In the genomic region with DNA sequence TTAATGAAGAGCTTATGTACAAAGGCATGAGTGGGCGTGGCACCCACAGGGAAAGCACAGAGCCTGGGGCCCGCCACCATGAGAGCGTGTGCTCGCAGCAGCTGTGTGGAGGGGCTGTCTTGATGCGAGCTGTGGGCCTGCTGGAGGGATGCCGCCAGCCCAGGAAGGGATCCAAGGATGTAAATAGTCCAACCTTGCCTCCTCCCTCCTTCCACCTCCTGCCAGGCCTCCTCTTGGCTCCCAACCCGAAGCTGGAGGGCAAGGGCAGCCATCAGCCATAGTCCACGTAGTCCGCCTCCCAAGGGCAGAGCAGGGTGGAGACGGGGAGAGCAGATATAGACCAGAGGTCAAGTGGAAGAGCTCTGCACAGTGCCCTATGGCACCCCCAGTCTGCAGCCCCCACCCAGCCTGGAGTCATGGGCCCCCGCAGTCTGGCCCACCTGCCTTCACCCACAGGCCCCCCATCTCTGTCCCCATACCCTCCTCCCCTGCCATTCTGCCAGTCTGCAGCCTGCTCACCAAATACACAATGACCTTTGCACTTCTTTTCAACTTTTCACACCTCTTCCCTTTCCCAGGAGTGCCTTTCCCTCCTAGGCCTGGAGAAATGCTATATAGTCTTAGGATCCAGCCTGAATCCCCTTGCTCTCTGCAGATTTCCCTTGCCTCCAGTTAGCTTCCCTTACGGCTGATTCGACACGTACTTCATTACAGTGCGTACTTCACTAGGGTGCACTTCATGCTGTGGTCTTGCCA, we compare ENCODE assay signal across 16 cellular contexts.
DNase-seq lines count a peak whose midpoint lies in the region; ATAC-seq, FAIRE-seq and TF ChIP-seq lines count a peak whose summit lies in the region.
"Had no signal": no experiment of that assay in that cellular context is flagged by ENCODE, and none has a peak within 500 bp of the region (broad histone marks: within the 10 kb centered on the region; RNA-seq: fewer than 3 reads in every experiment).

No MANE protein-coding gene starts in this region.

- H3K4ac ChIP-seq in IMR-90 (ENCODE audit: low read depth, low read length) = no peak overlapping the region

- H3K56ac ChIP-seq in IMR-90 (ENCODE audit: extremely low read depth, insufficient read depth, low read length) = no peak overlapping the region

- H3K36me3 ChIP-seq in IMR-90 (ENCODE audit: control insufficient read depth, insufficient read depth, low read length) = no peaks in the 10 kb centered on the region
- H3K36me3 ChIP-seq in adrenal gland (replicated peaks in 1 of 2) = no peaks in the 10 kb centered on the region
- H3K36me3 ChIP-seq in small intestine (ENCODE audit: control insufficient read depth in 2 of 2, insufficient read depth in 2 of 2, low read length in 2 of 2) = no peaks in the 10 kb centered on the region
- H3K36me3 ChIP-seq: Peyer's patch had no signal

- no peaks in the 10 kb centered on the region for H3K9me3 Mint-ChIP-seq in activated CD4-positive, alpha-beta T cell treated with anti-CD3 and anti-CD28 coated beads, Interleukin-2, amount 10 ng/mL, durations not matched to agents 7 days and 5 days
- H3K9me3 Mint-ChIP-seq in CD4-positive, alpha-beta T cell = no peaks in the 10 kb centered on the region

- no TSS peak for BruUV-seq in IMR-90 (replicated peaks; lab: Mats Ljungman, UMichigan)

- H3K27ac ChIP-seq in IMR-90 (ENCODE audit: insufficient read depth, low read length) (no peak overlapping the region), adrenal gland (peak overlapping the region in 3 of 5 donors; percentile 15 to 57 (median 50)), small intestine (ENCODE audit: low read depth in 1 of 2, low read length in 1 of 2) (no peak overlapping the region)
- no peak overlapping the region for H3K27ac ChIP-seq in CD4-positive, alpha-beta T cell (ENCODE audit: low read depth, low read length)
- H3K27ac ChIP-seq: SK-N-MC had no signal

- no peak overlapping the region for H2BK20ac ChIP-seq in IMR-90 (ENCODE audit: low read depth, low read length)

- DNase-seq in IMR-90 (no peak), adrenal gland (peak in 3 of 7 donors; percentile 38 to 76 (median 47)), left ventricle myocardium superior (peak; percentile 74), small intestine (peak; percentile 72), putamen (ENCODE audit: low spot score) (no peak), midbrain (lab: John Stamatoyannopoulos, UW) (no peak)
- no peak for DNase-seq in activated CD4-positive, alpha-beta T cell treated with anti-CD3 and anti-CD28 coated beads, Interleukin-2, amount 10 ng/mL, durations not matched to agents 7 days and 5 days
- DNase-seq in CD4-positive, alpha-beta T cell = no peak
- DNase-seq: ACHN, DMS79 treated with DMSO at 0.1 percent for 48 hours, NCI-H1092 treated with DMSO at 0.1 percent for 48 hours, NCI-H146, NCI-H2081 had no signal

- H3K27ac Mint-ChIP-seq in activated CD4-positive, alpha-beta T cell treated with anti-CD3 and anti-CD28 coated beads, Interleukin-2, amount 10 ng/mL, durations not matched to agents 7 days and 5 days = no peak overlapping the region
- no peak overlapping the region for H3K27ac Mint-ChIP-seq in CD4-positive, alpha-beta T cell

- no peak overlapping the region for H3K9ac ChIP-seq in IMR-90 (ENCODE audit: low read depth, low read length)

- H3K4me1 ChIP-seq in IMR-90 (ENCODE audit: control insufficient read depth, insufficient read depth, low read length) (peaks cover 2% of the 10 kb centered on the region; the same call in 1 of the 2 replicates), adrenal gland (replicated peaks in 1 of 2) (peaks cover 15 to 47% of the 10 kb centered on the region in 2 donors), small intestine (ENCODE audit: control insufficient read depth in 2 of 2, insufficient read depth in 1 of 2, low read depth in 1 of 2, low read length in 1 of 2) (peaks cover 0 to 5% of the 10 kb centered on the region in 2 donors)
- H3K4me1 ChIP-seq: Peyer's patch had no signal

- H3K9me3 ChIP-seq in IMR-90 (ENCODE audit: control insufficient read depth, insufficient read depth, low read length) = no peaks in the 10 kb centered on the region
- H3K9me3 ChIP-seq in adrenal gland (replicated peaks in 1 of 3) = no peaks in the 10 kb centered on the region
- no peaks in the 10 kb centered on the region for H3K9me3 ChIP-seq in small intestine (ENCODE audit: control insufficient read depth, low read depth)
- H3K9me3 ChIP-seq in CD4-positive, alpha-beta T cell (ENCODE audit: control insufficient read depth, low read length) = no peaks in the 10 kb centered on the region
- H3K9me3 ChIP-seq: Peyer's patch had no signal

- H3K27me3 Mint-ChIP-seq in activated CD4-positive, alpha-beta T cell treated with anti-CD3 and anti-CD28 coated beads, Interleukin-2, amount 10 ng/mL, durations not matched to agents 7 days and 5 days = no peaks in the 10 kb centered on the region
- H3K27me3 Mint-ChIP-seq in CD4-positive, alpha-beta T cell = no peaks in the 10 kb centered on the region

- H2AK5ac ChIP-seq in IMR-90 (ENCODE audit: low read depth, low read length) = no peak overlapping the region

- H3K27me3 ChIP-seq in IMR-90 (ENCODE audit: control insufficient read depth, insufficient read depth, low read length) (no peaks in the 10 kb centered on the region), adrenal gland (no peaks in the 10 kb centered on the region), small intestine (ENCODE audit: control insufficient read depth in 2 of 2, insufficient read depth in 2 of 2, low read length in 2 of 2) (no peaks in the 10 kb centered on the region)
- H3K27me3 ChIP-seq in CD4-positive, alpha-beta T cell (ENCODE audit: control insufficient read depth, insufficient read depth, low read length) = no peaks in the 10 kb centered on the region
- H3K27me3 ChIP-seq: Peyer's patch had no signal

- TF ChIP-seq POLR2A in IMR-90 (IDR thresholded peaks at IDR 0.05; ENCODE audit: low read depth, low read length) (no peak), adrenal gland (IDR thresholded peaks at IDR 0.05) (no peak)

- H4K91ac ChIP-seq in IMR-90 (ENCODE audit: insufficient read depth, low read depth, low read length) = no peak overlapping the region

- no peak overlapping the region for H4K8ac ChIP-seq in IMR-90 (ENCODE audit: low read depth in 2 of 2, low read length in 2 of 2)

- CTCF ChIA-PET in IMR-90 (lab: Yijun Ruan, JAX) = no interaction called here
- CTCF ChIA-PET in activated CD4-positive, alpha-beta T cell treated with anti-CD3 and anti-CD28 coated beads, Interleukin-2, amount 10 ng/mL, durations not matched to agents 7 days and 5 days (lab: Charles Lee) = interaction anchor here (0.5 kb wide), 1 partner anchor 184 kb away, joined by 3 read pairs; no protein-coding TSS in a partner anchor
- CTCF ChIA-PET in CD4-positive, alpha-beta T cell (lab: Charles Lee) = no interaction called here

- no peaks in the 10 kb centered on the region for H3K36me3 Mint-ChIP-seq in activated CD4-positive, alpha-beta T cell treated with anti-CD3 and anti-CD28 coated beads, Interleukin-2, amount 10 ng/mL, durations not matched to agents 7 days and 5 days (ENCODE audit: low read depth)
- H3K36me3 Mint-ChIP-seq in CD4-positive, alpha-beta T cell (ENCODE audit: low read depth) = peaks cover 20% of the 10 kb centered on the region

- H3K4me3 Mint-ChIP-seq in activated CD4-positive, alpha-beta T cell treated with anti-CD3 and anti-CD28 coated beads, Interleukin-2, amount 10 ng/mL, durations not matched to agents 7 days and 5 days = no peak overlapping the region
- no peak overlapping the region for H3K4me3 Mint-ChIP-seq in CD4-positive, alpha-beta T cell

- no peak overlapping the region for H2BK120ac ChIP-seq in IMR-90 (ENCODE audit: low read depth, low read length)

- 84% methylated on average over 8 of the region's 15 CpGs; no CpG with 5 or more reads in 1 of the 2 experiments for WGBS in IMR-90 (ENCODE audit: extremely low coverage in 2 of 2, insufficient read length in 1 of 2), 2 experiments
- 64 to 90% (median 74%) methylated on average over 12 to 15 of the region's 15 CpGs for WGBS in adrenal gland, 4 donors
- 68 to 86% (median 72%) methylated on average over 15 of the region's 15 CpGs for WGBS in small intestine, 3 donors

- no peak overlapping the region for H2AFZ ChIP-seq in IMR-90 (replicated peaks; ENCODE audit: low read length, poor library complexity)

- no peaks in the 10 kb centered on the region for H3K79me1 ChIP-seq in IMR-90 (ENCODE audit: low read depth in 1 of 2, low read length in 2 of 2)

- no peak overlapping the region for H2BK5ac ChIP-seq in IMR-90 (ENCODE audit: low read depth, low read length, poor library complexity, severe bottlenecking)

- dilution Hi-C loops in IMR-90 (cut with HindIII; ENCODE audit: low sequenced_read_pairs, unreplicated experiment) = no loop called here

- no peak overlapping the region for H4K5ac ChIP-seq in IMR-90 (ENCODE audit: low read depth, low read length)

- H3K4me2 ChIP-seq in IMR-90 (ENCODE audit: low read depth, low read length) = no peak overlapping the region

- no peak for FAIRE-seq in small intestine (lab: Jason Lieb, UNC)
- FAIRE-seq: H54 had no signal

- H3K4me3 ChIP-seq in IMR-90 (ENCODE audit: insufficient read depth, low read depth, low read length) = no peak overlapping the region
- H3K4me3 ChIP-seq in adrenal gland = no peak overlapping the region
- no peak overlapping the region for H3K4me3 ChIP-seq in small intestine (ENCODE audit: low read depth in 1 of 2, low read length in 2 of 2)
- H3K4me3 ChIP-seq: Peyer's patch, SK-N-MC had no signal

- H3K9me1 ChIP-seq in IMR-90 (ENCODE audit: insufficient read depth, low read length) = peaks cover 2% of the 10 kb centered on the region; the same call in 1 of the 2 replicates

- H2BK15ac ChIP-seq in IMR-90 (ENCODE audit: low read depth, low read length) = no peak overlapping the region

- ATAC-seq in IMR-90 (ENCODE audit: low read depth) = no peak
- peak; percentile 90 for ATAC-seq in left ventricle myocardium superior
- no peak for ATAC-seq in CD4-positive, alpha-beta T cell (ENCODE audit: poor library complexity)

- H3K4me1 Mint-ChIP-seq in activated CD4-positive, alpha-beta T cell treated with anti-CD3 and anti-CD28 coated beads, Interleukin-2, amount 10 ng/mL, durations not matched to agents 7 days and 5 days = peaks cover 12% of the 10 kb centered on the region
- peaks cover 4% of the 10 kb centered on the region for H3K4me1 Mint-ChIP-seq in CD4-positive, alpha-beta T cell (ENCODE audit: low read depth)

- no peaks in the 10 kb centered on the region for H4K20me1 ChIP-seq in IMR-90 (ENCODE audit: insufficient read depth, low read length)

- peak overlapping the region; percentile 24 for H2AK9ac ChIP-seq in IMR-90 (replicated peaks; ENCODE audit: low read depth, low read length, poor library complexity)

- no peak for TF ChIP-seq CTCF in IMR-90 (conservative IDR thresholded peaks at IDR 0.05; ENCODE audit: low read depth, low read length)
- TF ChIP-seq CTCF in adrenal gland (IDR thresholded peaks at IDR 0.05) = no peak
- TF ChIP-seq CTCF in CD4-positive, alpha-beta T cell (IDR thresholded peaks at IDR 0.05) = no peak

- no peak for TF ChIP-seq RAD21 in IMR-90 (IDR thresholded peaks at IDR 0.05; ENCODE audit: low read length)

- intact Hi-C loops in IMR-90 (cut with micrococcal nuclease) (no loop called here), adrenal gland (cut with DNase I) (no loop called here), left ventricle myocardium superior (cut with micrococcal nuclease) (no loop called here)
- intact Hi-C loops in CD4-positive, alpha-beta T cell (cut with DNase I, micrococcal nuclease) = no loop called here

- in situ Hi-C loops in IMR-90 (cut with MboI; ENCODE audit: low sequenced_read_pairs) = no loop called here

- POLR2A ChIA-PET in IMR-90 (lab: Charles Lee; ENCODE audit: unreplicated experiment) = no interaction called here
- POLR2A ChIA-PET in activated CD4-positive, alpha-beta T cell treated with anti-CD3 and anti-CD28 coated beads, Interleukin-2, amount 10 ng/mL, durations not matched to agents 7 days and 5 days (lab: Charles Lee) = no interaction called here
- POLR2A ChIA-PET in CD4-positive, alpha-beta T cell (lab: Charles Lee) = no interaction called here

- no peak overlapping the region for H3K23ac ChIP-seq in IMR-90 (ENCODE audit: low read depth, low read length)

- H3K18ac ChIP-seq in IMR-90 (ENCODE audit: low read depth, low read length) = no peak overlapping the region

- no peak overlapping the region for H3K14ac ChIP-seq in IMR-90 (replicated peaks; ENCODE audit: low read depth, low read length)

Comparison
In these comparisons a context has a peak if more than half of its experiments do, and no peak if none do; other contexts are left out.
1. DNase-seq: peak in left ventricle myocardium superior (single experiment) and small intestine (single experiment); none in IMR-90 (single experiment), putamen (single experiment), activated CD4-positive, alpha-beta T cell treated with anti-CD3 and anti-CD28 coated beads, Interleukin-2, amount 10 ng/mL, durations not matched to agents 7 days and 5 days (single experiment), midbrain (single experiment) and CD4-positive, alpha-beta T cell (0 of 10).
2. H3K27ac ChIP-seq: peak in adrenal gland (3 of 5); none in IMR-90 (single experiment), small intestine (0 of 2) and CD4-positive, alpha-beta T cell (single experiment).